10 cellular contexts compared by ENCODE assay signal in the genomic region with DNA sequence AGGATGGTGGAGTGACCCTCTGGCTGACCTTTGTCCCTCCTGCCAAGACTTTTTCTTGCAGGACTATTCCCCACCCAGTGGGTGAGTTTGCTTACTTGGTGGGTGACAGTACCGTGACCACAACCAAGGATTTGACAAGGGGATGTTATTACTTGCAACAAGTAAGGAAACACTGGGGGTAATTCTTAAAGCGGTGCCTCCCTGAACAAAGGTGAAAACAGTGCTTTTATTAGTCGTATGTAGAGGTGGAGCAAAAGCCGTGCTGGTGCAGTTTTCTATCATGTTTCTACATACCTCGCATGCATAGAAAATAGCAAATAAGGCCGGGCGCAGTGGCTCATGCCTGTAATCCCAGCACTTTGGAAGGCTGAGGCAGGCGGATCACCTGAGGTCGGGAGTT. TPM values are rescaled to one million over a fixed set of nuclear protein-coding genes. Genes with fewer than 3 reads are reported as not detected.
A peak's percentile ranks its signal among the peaks of the same experiment; 100 is the strongest.
DNase-seq lines count a peak whose midpoint lies in the region; ATAC-seq and TF ChIP-seq lines count a peak whose summit lies in the region.
"Had no signal": no experiment of that assay in that cellular context is flagged by ENCODE, and none has a peak within 500 bp of the region (broad histone marks: within the 10 kb centered on the region; RNA-seq: fewer than 3 reads in every experiment).

No MANE protein-coding gene starts in this region.

- no peaks in the 10 kb centered on the region for H3K27me3 Mint-ChIP-seq in central memory CD8-positive, alpha-beta T cell

- no peak for ATAC-seq in central memory CD8-positive, alpha-beta T cell (replicated peaks; ENCODE audit: extremely low read depth, poor library complexity, severe bottlenecking)
- no peak for ATAC-seq in psoas muscle
- no peak for ATAC-seq in GM21619 (IDR thresholded peaks at IDR 0.05; ENCODE audit: unreplicated experiment)
- no peak for ATAC-seq in HG03196 (IDR thresholded peaks at IDR 0.05; ENCODE audit: unreplicated experiment)

- no peak for DNase-seq in central memory CD8-positive, alpha-beta T cell (ENCODE audit: low spot score in 2 of 2)
- DNase-seq in psoas muscle: no peak
- DNase-seq in cerebellar nuclear complex (lab: John Stamatoyannopoulos, UW): no peak
- DNase-seq in occipital lobe (lab: John Stamatoyannopoulos, UW): no peak
- DNase-seq: IMR-90 had no signal

- H3K9me3 Mint-ChIP-seq in central memory CD8-positive, alpha-beta T cell: no peaks in the 10 kb centered on the region

- H3K9ac ChIP-seq in ES-I3 (ENCODE audit: low read depth, low read length): peak overlapping the region; percentile 58; the same call in 1 of the 2 replicates

- H3K27ac ChIP-seq in KOPT-K1 (ENCODE audit: low read depth, low read length, poor library complexity, severe bottlenecking) (peak overlapping the region; percentile 98), psoas muscle (no peak overlapping the region)
- H3K27ac ChIP-seq: RWPE1 had no signal

- peaks cover 0 to 6% (median 5%) of the 10 kb centered on the region in 3 donors for H3K27me3 ChIP-seq in psoas muscle (ENCODE audit: insufficient read depth in 3 of 3, low read length in 2 of 3)

- H3K9me3 ChIP-seq in ES-I3 (ENCODE audit: control insufficient read depth, insufficient read depth, low read length) (no peaks in the 10 kb centered on the region), KOPT-K1 (ENCODE audit: insufficient read depth, low read length, poor library complexity, severe bottlenecking) (no peaks in the 10 kb centered on the region), psoas muscle (no peaks in the 10 kb centered on the region)

- peaks cover 1% of the 10 kb centered on the region for H3K36me3 Mint-ChIP-seq in central memory CD8-positive, alpha-beta T cell (ENCODE audit: insufficient read depth)

- peak overlapping the region; percentile 77 for H3K4me3 Mint-ChIP-seq in central memory CD8-positive, alpha-beta T cell

- H3K36me3 ChIP-seq in ES-I3 (ENCODE audit: insufficient read depth, low read length) (no peaks in the 10 kb centered on the region), KOPT-K1 (ENCODE audit: insufficient read depth, low read length) (peaks cover 22% of the 10 kb centered on the region), psoas muscle (ENCODE audit: insufficient read depth in 1 of 2, low read depth in 1 of 2) (no peaks in the 10 kb centered on the region)

- peak overlapping the region; percentile 65 for H3K4me3 ChIP-seq in psoas muscle

- H3K4me1 Mint-ChIP-seq in central memory CD8-positive, alpha-beta T cell: peaks cover 10% of the 10 kb centered on the region

- H3K4me1 ChIP-seq in ES-I3 (ENCODE audit: insufficient read depth, low read length) (no peaks in the 10 kb centered on the region; the same call in 1 of the 2 replicates), psoas muscle (no peaks in the 10 kb centered on the region)

- 80 to 90% (median 87%) methylated on average over 9 of the region's 9 CpGs for WGBS in psoas muscle, 3 donors

- H3K27ac Mint-ChIP-seq in central memory CD8-positive, alpha-beta T cell (ENCODE audit: low read depth): no peak overlapping the region

- TF ChIP-seq CTCF in psoas muscle (IDR thresholded peaks at IDR 0.05): no peak

- intact Hi-C loops in psoas muscle (cut with DNase I): no loop called here

RNA-seq across cellular contexts. Expression of a gene that starts 41.0 kb away (rescaled TPM):
- total RNA-seq in psoas muscle (10 to 100 TPM; 10.1 to 13.0 (median 12.1) TPM), occipital lobe (57.4 TPM)
- polyA plus RNA-seq in psoas muscle: 1 to 10 TPM; 2.7 to 5.9 (median 3.7) TPM
